27 cellular contexts compared by ENCODE assay signal in genomic region chr15:95371664-95372063, GRCh38.
DNase-seq lines count a peak whose midpoint lies in the region; ATAC-seq and TF ChIP-seq lines count a peak whose summit lies in the region.
"Had no signal": no experiment of that assay in that cellular context is flagged by ENCODE, and none has a peak within 500 bp of the region (broad histone marks: within the 10 kb centered on the region; RNA-seq: fewer than 3 reads in every experiment).

No MANE protein-coding gene starts in this region.

- POLR2A ChIA-PET in IMR-90 (lab: Charles Lee; ENCODE audit: unreplicated experiment): no interaction called here

- H2BK20ac ChIP-seq in IMR-90 (ENCODE audit: low read depth, low read length): no peak overlapping the region

- H3K56ac ChIP-seq in IMR-90 (ENCODE audit: extremely low read depth, insufficient read depth, low read length): no peak overlapping the region

- no peaks in the 10 kb centered on the region for H3K27me3 ChIP-seq in IMR-90 (ENCODE audit: control insufficient read depth, insufficient read depth, low read length)
- H3K27me3 ChIP-seq: MG63, suprapubic skin, upper lobe of right lung had no signal

- BruUV-seq in IMR-90 (replicated peaks; lab: Mats Ljungman, UMichigan): no TSS peak

- no peak overlapping the region for H2AK9ac ChIP-seq in IMR-90 (replicated peaks; ENCODE audit: low read depth, low read length, poor library complexity)

- no peak for ATAC-seq in IMR-90 (ENCODE audit: low read depth)
- ATAC-seq: activated CD4-positive, alpha-beta T cell treated with anti-CD3 and anti-CD28 coated beads for 36 hours; activated naive CD8-positive, alpha-beta T cell treated with anti-CD3 and anti-CD28 coated beads, Interleukin-2, amount 50 U/mL, for 24 hours; HepG2; left cardiac atrium; sciatic nerve; upper lobe of right lung had no signal

- 0 out of 2 replicates have a peak, but pooled peaks cover 1% of the 10 kb centered on the region for H3K4me1 ChIP-seq in IMR-90 (ENCODE audit: control insufficient read depth, insufficient read depth, low read length)
- H3K4me1 ChIP-seq: suprapubic skin, upper lobe of right lung had no signal

- no peak overlapping the region for H3K9ac ChIP-seq in IMR-90 (ENCODE audit: low read depth, low read length)

- H3K4me3 ChIP-seq in IMR-90 (ENCODE audit: insufficient read depth, low read depth, low read length): no peak overlapping the region
- H3K4me3 ChIP-seq: MG63, suprapubic skin, upper lobe of right lung had no signal

- H2BK120ac ChIP-seq in IMR-90 (ENCODE audit: low read depth, low read length): no peak overlapping the region

- dilution Hi-C loops in IMR-90 (cut with HindIII; ENCODE audit: low sequenced_read_pairs, unreplicated experiment): no loop called here

- H3K9me1 ChIP-seq in IMR-90 (ENCODE audit: insufficient read depth, low read length): no peaks in the 10 kb centered on the region

- H4K20me1 ChIP-seq in IMR-90 (ENCODE audit: insufficient read depth, low read length): no peaks in the 10 kb centered on the region

- H3K36me3 ChIP-seq in IMR-90 (ENCODE audit: control insufficient read depth, insufficient read depth, low read length): no peaks in the 10 kb centered on the region
- H3K36me3 ChIP-seq: MG63, suprapubic skin, upper lobe of right lung had no signal

- TF ChIP-seq CTCF in IMR-90 (conservative IDR thresholded peaks at IDR 0.05; ENCODE audit: low read depth, low read length): no peak
- TF ChIP-seq CTCF in GM10266 (IDR thresholded peaks at IDR 0.05; ENCODE audit: control insufficient read depth, insufficient read depth, low read depth, missing control alignments): no peak

- CTCF ChIA-PET in IMR-90 (lab: Yijun Ruan, JAX): no interaction called here

- H3K27ac ChIP-seq in IMR-90 (ENCODE audit: insufficient read depth, low read length): no peak overlapping the region
- H3K27ac ChIP-seq: HL-60, suprapubic skin, upper lobe of right lung had no signal

- H2AK5ac ChIP-seq in IMR-90 (ENCODE audit: low read depth, low read length): peak overlapping the region; percentile 13; the same call in 1 of the 2 replicates

- DNase-seq in Daoy (ENCODE audit: low read depth): peak; percentile 27
- peak; percentile 79 for DNase-seq in IMR-90
- DNase-seq in amniotic epithelial cell (ENCODE audit: low read depth): peak; percentile 38
- DNase-seq in fibroblast of peridontal ligament (ENCODE audit: extremely low read depth): peak; percentile 20
- DNase-seq in central memory CD4-positive, alpha-beta T cell: no peak
- no peak for DNase-seq in NCI-H1694 treated with DMSO at 0.1 percent for 48 hours (lab: John Stamatoyannopoulos, UW)
- no peak for DNase-seq in AG08396 (ENCODE audit: low spot score)
- no peak for DNase-seq in GM10266 (ENCODE audit: extremely low spot score)
- DNase-seq: activated CD4-positive, alpha-beta T cell treated with anti-CD3 and anti-CD28 coated beads for 36 hours; activated CD8-positive, alpha-beta memory T cell treated with anti-CD3 and anti-CD28 coated beads for 24 hours; activated naive CD8-positive, alpha-beta T cell treated with anti-CD3 and anti-CD28 coated beads, Interleukin-2, amount 50 U/mL, for 24 hours; activated T-cell treated with anti-CD3 and anti-CD28 coated beads, Interleukin-2, amount 50 U/mL, for 1 hour; DMS153; effector CD4-positive, alpha-beta T cell; GDM1; left cardiac atrium; MG63; NCI-H2081 treated with DMSO at 0.1 percent for 48 hours; NCI-H226; NCI-H748 treated with DMSO at 0.1 percent for 48 hours; stimulated activated CD4-positive, alpha-beta T cell treated with anti-CD3 and anti-CD28 coated beads, Interleukin-4, amount 100 ng/mL, for 4 hours; stimulated activated naive CD4-positive, alpha-beta T cell; upper lobe of right lung had no signal

- H4K91ac ChIP-seq in IMR-90 (ENCODE audit: insufficient read depth, low read depth, low read length): no peak overlapping the region

- intact Hi-C loops in IMR-90 (cut with micrococcal nuclease): no loop called here

- H4K8ac ChIP-seq in IMR-90 (ENCODE audit: low read depth in 2 of 2, low read length in 2 of 2): no peak overlapping the region

- 0 out of 2 replicates have a peak overlapping the region, but pooled peaks have one; percentile 4 for H3K4ac ChIP-seq in IMR-90 (ENCODE audit: low read depth, low read length)

- in situ Hi-C loops in IMR-90 (cut with MboI; ENCODE audit: low sequenced_read_pairs): no loop called here

- no peak overlapping the region for H4K5ac ChIP-seq in IMR-90 (ENCODE audit: low read depth, low read length)

- no peaks in the 10 kb centered on the region for H3K9me3 ChIP-seq in IMR-90 (ENCODE audit: control insufficient read depth, insufficient read depth, low read length)
- H3K9me3 ChIP-seq: MG63, suprapubic skin, upper lobe of right lung had no signal

- H3K18ac ChIP-seq in IMR-90 (ENCODE audit: low read depth, low read length): no peak overlapping the region

- no peak overlapping the region for H3K4me2 ChIP-seq in IMR-90 (ENCODE audit: low read depth, low read length)

- no peak for TF ChIP-seq RAD21 in IMR-90 (IDR thresholded peaks at IDR 0.05; ENCODE audit: low read length)

- no peaks in the 10 kb centered on the region for H3K79me1 ChIP-seq in IMR-90 (ENCODE audit: low read depth in 1 of 2, low read length in 2 of 2)

- peak overlapping the region; percentile 32; the same call in 2 of the 3 replicates for H2BK15ac ChIP-seq in IMR-90 (ENCODE audit: low read depth, low read length)

- H3K14ac ChIP-seq in IMR-90 (replicated peaks; ENCODE audit: low read depth, low read length): no peak overlapping the region; the same call in 1 of the 2 replicates

- H2AFZ ChIP-seq in IMR-90 (replicated peaks; ENCODE audit: low read length, poor library complexity): peak overlapping the region; percentile 59

- H2BK5ac ChIP-seq in IMR-90 (ENCODE audit: low read depth, low read length, poor library complexity, severe bottlenecking): no peak overlapping the region

- H3K23ac ChIP-seq in IMR-90 (ENCODE audit: low read depth, low read length): no peak overlapping the region

- no peak for TF ChIP-seq POLR2A in IMR-90 (IDR thresholded peaks at IDR 0.05; ENCODE audit: low read depth, low read length)

- WGBS in IMR-90 (ENCODE audit: extremely low coverage in 2 of 2, insufficient read length in 1 of 2), 2 experiments: no CpG with 5 or more reads among the region's 2 CpGs

TF ChIP-seq in IMR-90, 13 proteins besides CTCF, POLR2A, EP300 and RAD21:
- TF ChIP-seq RCOR1 (IDR thresholded peaks at IDR 0.05; ENCODE audit: insufficient replicate concordance, low read length) (no peak), CEBPB (IDR thresholded peaks at IDR 0.05; ENCODE audit: low read depth, low read length) (no peak), MXI1 (IDR thresholded peaks at IDR 0.05; ENCODE audit: borderline replicate concordance, low read depth, low read length) (no peak), CHD1 (IDR thresholded peaks at IDR 0.05; ENCODE audit: low read depth, low read length) (no peak), SMC3 (IDR thresholded peaks at IDR 0.05; ENCODE audit: low read depth, low read length) (no peak), RFX5 (IDR thresholded peaks at IDR 0.05; ENCODE audit: low read depth, low read length) (no peak), NFE2L2 (IDR thresholded peaks at IDR 0.05; ENCODE audit: low read depth, low read length) (peak; percentile 47), MAZ (IDR thresholded peaks at IDR 0.05; ENCODE audit: borderline replicate concordance, low read depth, low read length) (no peak)

Comparison
In these comparisons a context has a peak if more than half of its experiments do, and no peak if none do; other contexts are left out.
1. DNase-seq: peak in Daoy (single experiment), IMR-90 (single experiment), amniotic epithelial cell (single experiment) and fibroblast of peridontal ligament (single experiment); none in central memory CD4-positive, alpha-beta T cell (single experiment), NCI-H1694 treated with DMSO at 0.1 percent for 48 hours (single experiment), AG08396 (single experiment) and GM10266 (single experiment).